21 cellular contexts compared by ENCODE assay signal in the genomic region with DNA sequence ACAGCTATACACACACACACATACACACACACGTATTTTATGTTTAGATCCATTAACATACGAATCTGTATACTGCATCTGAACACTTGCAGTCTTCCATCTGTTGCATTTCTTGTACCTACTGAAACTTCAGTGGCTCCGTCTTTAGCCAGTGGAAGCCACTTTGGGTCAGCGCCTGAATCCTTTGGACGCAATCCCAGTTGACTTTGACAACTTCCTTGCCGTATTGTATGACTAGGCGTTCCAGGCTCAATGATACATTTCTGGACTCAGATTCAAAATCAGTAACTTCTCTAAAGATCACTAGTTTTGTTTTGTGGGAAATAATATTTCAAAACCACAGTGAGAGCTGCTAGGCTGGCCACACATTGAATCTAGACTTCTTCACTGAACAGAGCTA.
DNase-seq lines count a peak whose midpoint lies in the region; ATAC-seq and TF ChIP-seq lines count a peak whose summit lies in the region.
"Had no signal": no experiment of that assay in that cellular context is flagged by ENCODE, and none has a peak within 500 bp of the region (broad histone marks: within the 10 kb centered on the region; RNA-seq: fewer than 3 reads in every experiment).

No MANE protein-coding gene starts in this region.

- no peak overlapping the region for H3K27ac Mint-ChIP-seq in mesothelial cell of epicardium

- no peak for TF ChIP-seq CTCF in LNCaP clone FGC (IDR thresholded peaks at IDR 0.05; ENCODE audit: control insufficient read depth, extremely low read depth, insufficient read depth)
- no peak for TF ChIP-seq CTCF in cardiac fibroblast (IDR thresholded peaks at IDR 0.05; ENCODE audit: low read depth, low read length)
- no peak for TF ChIP-seq CTCF in gastrocnemius medialis (IDR thresholded peaks at IDR 0.05 in 4 of 5, conservative IDR thresholded peaks at IDR 0.05 in 1 of 5)
- no peak for TF ChIP-seq CTCF in mesothelial cell of epicardium (IDR thresholded peaks at IDR 0.05; ENCODE audit: unreplicated experiment)
- TF ChIP-seq CTCF in GM13977 (IDR thresholded peaks at IDR 0.05; ENCODE audit: extremely low read depth, insufficient read depth, missing control alignments), result no peak

- in situ Hi-C loops in gastrocnemius medialis (cut with MboI; ENCODE audit: low sequenced_read_pairs in 4 of 4), result no loop called here
- in situ Hi-C loops in GM13977 (cut with MboI; ENCODE audit: low pct_unique_long_range_greater_than_20kb, low sequenced_read_pairs, unreplicated experiment), result no loop called here

- no peak overlapping the region for H3K4me3 Mint-ChIP-seq in mesothelial cell of epicardium

- no peaks in the 10 kb centered on the region for H3K4me1 Mint-ChIP-seq in mesothelial cell of epicardium

- H3K36me3 Mint-ChIP-seq in mesothelial cell of epicardium, result no peaks in the 10 kb centered on the region

- H3K9me3 Mint-ChIP-seq in mesothelial cell of epicardium, result peaks cover 15% of the 10 kb centered on the region

- ATAC-seq in left lobe of liver (peak; percentile 36), gastrocnemius medialis (peak; percentile 68 to 85)
- ATAC-seq: K562 had no signal

- H3K27ac ChIP-seq in gastrocnemius medialis, result no peak overlapping the region
- H3K27ac ChIP-seq: PC-9, RWPE1 had no signal

- DNase-seq in LNCaP clone FGC (ENCODE audit: low read depth) (peak; percentile 35), cardiac fibroblast (ENCODE audit: low read depth in 2 of 2) (peak; percentile 13 to 51), left lobe of liver (ENCODE audit: low spot score) (no peak), gastrocnemius medialis (no peak), mesothelial cell of epicardium (ENCODE audit: low spot score in 2 of 2, unreplicated experiment in 2 of 2) (no peak), RPMI8226 (no peak), SHP77 treated with DMSO at 0.1 percent for 48 hours (lab: John Stamatoyannopoulos, UW) (no peak), GM13977 (ENCODE audit: low spot score) (no peak)
- DNase-seq: BE2C, DMS53, GDM1, NCI-H1105, NCI-H146, NCI-H2029 treated with DMSO at 0.1 percent for 48 hours, NCI-H226, NCI-H510A treated with DMSO at 0.1 percent for 48 hours, NCI-H748 treated with DMSO at 0.1 percent for 48 hours, PC-9 had no signal

- peaks cover 56% of the 10 kb centered on the region for H3K27me3 Mint-ChIP-seq in mesothelial cell of epicardium (ENCODE audit: low read depth)

- intact Hi-C loops in gastrocnemius medialis (cut with DNase I; ENCODE audit: low total_unique reads), result no loop called here

- no peaks in the 10 kb centered on the region for H3K36me3 ChIP-seq in gastrocnemius medialis
- H3K36me3 ChIP-seq: BE2C, HAP-1 had no signal

- H3K27me3 ChIP-seq in gastrocnemius medialis, result no peaks in the 10 kb centered on the region

- TF ChIP-seq POLR2A in gastrocnemius medialis (IDR thresholded peaks at IDR 0.05), result no peak

- peaks cover 3 to 8% of the 10 kb centered on the region in 2 donors for H3K4me1 ChIP-seq in gastrocnemius medialis
- H3K4me1 ChIP-seq: BE2C, HAP-1 had no signal

- H3K9me3 ChIP-seq in gastrocnemius medialis, result no peaks in the 10 kb centered on the region
- H3K9me3 ChIP-seq: HAP-1 had no signal

- no peak overlapping the region for H3K4me3 ChIP-seq in LNCaP clone FGC (ENCODE audit: low read depth, low read length)
- no peak overlapping the region for H3K4me3 ChIP-seq in cardiac fibroblast (replicated peaks in 1 of 2; ENCODE audit: low read depth in 2 of 2, low read length in 2 of 2)
- no peak overlapping the region for H3K4me3 ChIP-seq in gastrocnemius medialis
- H3K4me3 ChIP-seq: HAP-1, K562, PC-9 had no signal

Comparison
In these comparisons a context has a peak if more than half of its experiments do, and no peak if none do; other contexts are left out.
1. DNase-seq: peak in LNCaP clone FGC (single experiment) and cardiac fibroblast (2 of 2); none in left lobe of liver (single experiment), gastrocnemius medialis (0 of 2), mesothelial cell of epicardium (0 of 2), RPMI8226 (single experiment), SHP77 treated with DMSO at 0.1 percent for 48 hours (single experiment) and GM13977 (single experiment).